ENCODE assay signal across 19 cellular contexts in genomic region chr16:17635183-17635582, GRCh38.
DNase-seq lines count a peak whose midpoint lies in the region; ATAC-seq, FAIRE-seq and TF ChIP-seq lines count a peak whose summit lies in the region.
"Had no signal": no experiment of that assay in that cellular context is flagged by ENCODE, and none has a peak within 500 bp of the region (broad histone marks: within the 10 kb centered on the region; RNA-seq: fewer than 3 reads in every experiment).

No MANE protein-coding gene starts in this region.

- H4K20me1 ChIP-seq in K562 (replicated peaks; ENCODE audit: control insufficient read depth, insufficient read depth, low read length), result no peaks in the 10 kb centered on the region

- ATAC-seq in K562 (no peak), HG03175 (IDR thresholded peaks at IDR 0.05; ENCODE audit: unreplicated experiment) (no peak)
- ATAC-seq: GM12878, HepG2 had no signal

- intact Hi-C loops in K562 (cut with micrococcal nuclease), result no loop called here

- DNase-seq in NCI-H510A treated with DMSO at 0.1 percent for 48 hours (lab: John Stamatoyannopoulos, UW), result peak; percentile 15
- no peak for DNase-seq in NCI-H510A (lab: John Stamatoyannopoulos, UW)
- DNase-seq in NCI-H2171 (lab: John Stamatoyannopoulos, UW), result peak; percentile 70
- peak; percentile 43 for DNase-seq in NCI-H345 (lab: John Stamatoyannopoulos, UW)
- DNase-seq in K562 (ENCODE audit: extremely low read depth in 1 of 4, low spot score in 3 of 4), result no peak
- DNase-seq in G401 (ENCODE audit: low spot score), result no peak
- DNase-seq: ACHN; BE2C; C1 segment of cervical spinal cord; Caco-2; CD4-positive, CD25-positive, alpha-beta regulatory T cell; DMS79 treated with DMSO at 0.1 percent for 48 hours; H9 had no signal

- no peaks in the 10 kb centered on the region for H3K79me2 ChIP-seq in K562 (ENCODE audit: control insufficient read depth, insufficient read depth, low read length)

- TF ChIP-seq CTCF in K562 (IDR thresholded peaks at IDR 0.05 in 2 of 3, conservative IDR thresholded peaks at IDR 0.05 in 1 of 3; ENCODE audit: insufficient read depth in 2 of 3, low read depth in 1 of 3, low read length in 3 of 3), result no peak

- TF ChIP-seq RAD21 in K562 (CRISPR knock-in tag; conservative IDR thresholded peaks at IDR 0.05 in 1 of 2, IDR thresholded peaks at IDR 0.05 in 1 of 2), result no peak

- no peak overlapping the region for H3K27ac ChIP-seq in K562 (ENCODE audit: extremely low read depth, low read depth, low read length)

- POLR2A ChIA-PET in K562 (lab: Yijun Ruan, JAX), result no interaction called here

- TF ChIP-seq EP300 in K562 (IDR thresholded peaks at IDR 0.05; ENCODE audit: low read length), result no peak

- in situ Hi-C loops in K562 (cut with MboI), result no loop called here
- in situ Hi-C loops in G401 (cut with HindIII; ENCODE audit: low sequenced_read_pairs), result no loop called here

- no peak overlapping the region for H3K9ac ChIP-seq in K562 (ENCODE audit: insufficient read depth in 1 of 2, low read depth in 2 of 2, low read length in 2 of 2)

- TF ChIP-seq POLR2A in K562 (conservative IDR thresholded peaks at IDR 0.05), result no peak

- FAIRE-seq in K562 (lab: Jason Lieb, UNC), result no peak
- FAIRE-seq: A204.1, D721Med, GM12878, H1, HepG2 had no signal

- peaks cover 0 to 3% of the 10 kb centered on the region in 2 experiments; a peak in 1 of 5 replicates for H3K27me3 ChIP-seq in K562 (ENCODE audit: control insufficient read depth in 2 of 2, insufficient read depth in 2 of 2, low read length in 2 of 2)
- H3K27me3 ChIP-seq: BE2C had no signal

- H3K9me1 ChIP-seq in K562 (ENCODE audit: control insufficient read depth, insufficient read depth, low read length), result no peaks in the 10 kb centered on the region

- H3K4me3 ChIP-seq in K562, result no peak overlapping the region
- H3K4me3 ChIP-seq: GM12878 had no signal

- no peaks in the 10 kb centered on the region for H3K4me1 ChIP-seq in K562 (replicated peaks in 1 of 2; ENCODE audit: control insufficient read depth in 2 of 2, insufficient read depth in 2 of 2, low read length in 2 of 2)
- H3K4me1 ChIP-seq: BE2C, Caco-2 had no signal

- WGBS in K562 (ENCODE audit: insufficient coverage, low coverage, missing lambda C conversion rate), result 0% methylated on average over 6 of the region's 6 CpGs

- CTCF ChIA-PET in K562 (lab: Yijun Ruan, JAX; ENCODE audit: low intra/inter-chr PET ratio), result no interaction called here

- H3K4me2 ChIP-seq in K562 (ENCODE audit: insufficient read depth, low read length), result no peak overlapping the region

- no TSS peak for BruUV-seq in K562 (replicated peaks; lab: Mats Ljungman, UMichigan)

- H2AFZ ChIP-seq in K562 (ENCODE audit: low read depth, low read length), result no peak overlapping the region

- no peaks in the 10 kb centered on the region for H3K36me3 ChIP-seq in K562 (ENCODE audit: control insufficient read depth, insufficient read depth, low read length)
- H3K36me3 ChIP-seq: BE2C had no signal

- H3K9me3 ChIP-seq in K562 (replicated peaks; ENCODE audit: control insufficient read depth, insufficient read depth, low read depth, low read length), result no peaks in the 10 kb centered on the region
- H3K9me3 ChIP-seq: BE2C, Caco-2 had no signal

TF ChIP-seq in K562, 482 proteins besides CTCF, POLR2A, EP300 and RAD21:
- TF ChIP-seq YY1 (IDR thresholded peaks at IDR 0.05; ENCODE audit: borderline replicate concordance in 1 of 3, control insufficient read depth in 1 of 3, extremely low read depth in 1 of 3, insufficient read depth in 3 of 3, insufficient read length in 1 of 3, insufficient replicate concordance in 2 of 3, low read depth in 1 of 3, low read length in 2 of 3) (peak in 1 of 3 experiments; percentile 45), STAT5A (IDR thresholded peaks at IDR 0.05; ENCODE audit: borderline replicate concordance, low read length) (no peak), BCOR (IDR thresholded peaks at IDR 0.05) (no peak), CREB1 (IDR thresholded peaks at IDR 0.05) (no peak), CREB1 (CRISPR knock-in tag; IDR thresholded peaks at IDR 0.05) (peak; percentile 53), CREM (IDR thresholded peaks at IDR 0.05; ENCODE audit: low read depth) (peak; percentile 69), CEBPB (tag; IDR thresholded peaks at IDR 0.05) (0 out of 2 replicates have a peak, but pooled peaks have one; percentile 11)

Comparison
In these comparisons a context has a peak if more than half of its experiments do, and no peak if none do; other contexts are left out.
1. DNase-seq: peak in NCI-H510A treated with DMSO at 0.1 percent for 48 hours (single experiment), NCI-H2171 (single experiment) and NCI-H345 (single experiment); none in NCI-H510A (single experiment), K562 (0 of 4) and G401 (single experiment).